Comparison of ENCODE assay signal across 6 cellular contexts in genomic region chr4:119255223-119255622, GRCh38. TPM values are rescaled to one million over a fixed set of nuclear protein-coding genes. Genes with fewer than 3 reads are reported as not detected.
A peak's percentile ranks its signal among the peaks of the same experiment; 100 is the strongest.
DNase-seq lines count a peak whose midpoint lies in the region; TF ChIP-seq lines count a peak whose summit lies in the region.
"Not testable (repeated sequence)": the region's sequence is repeated elsewhere in the genome, so short reads cannot be mapped to it uniquely, and the experiment has no call there.

No MANE protein-coding gene starts in this region.

- H3K9me3 Mint-ChIP-seq in endodermal cell; progenitor cell of endocrine pancreas (ENCODE audit: low read depth): not testable (repeated sequence)
- H3K9me3 Mint-ChIP-seq in nephron progenitor cell = peaks cover 29% of the 10 kb centered on the region

- H3K4me3 ChIP-seq in HEK293 (ENCODE audit: low read depth, low read length); endodermal cell (ENCODE audit: low read length); iPS-18a (ENCODE audit: low read length): not testable (repeated sequence)

- not testable (repeated sequence) for H3K9ac ChIP-seq in endodermal cell (ENCODE audit: extremely low read depth, low read length, poor library complexity, severe bottlenecking); iPS-18a (ENCODE audit: low read length)

- DNase-seq in amniotic epithelial cell (ENCODE audit: low read depth) (peak; percentile 23), endodermal cell (peak; percentile 85), nephron progenitor cell (peak; percentile 2)
- DNase-seq in progenitor cell of endocrine pancreas (ENCODE audit: low spot score, unreplicated experiment) = not testable (repeated sequence)

- H3K4me1 ChIP-seq in HEK293 (ENCODE audit: control insufficient read depth, insufficient read depth, low read length); endodermal cell (ENCODE audit: control insufficient read depth, insufficient read depth, low read length); iPS-18a (ENCODE audit: control insufficient read depth, low read depth, low read length): not testable (repeated sequence)

- H3K27me3 ChIP-seq in endodermal cell (ENCODE audit: control insufficient read depth, insufficient read depth, low read length, poor library complexity, severe bottlenecking); iPS-18a (ENCODE audit: control insufficient read depth, insufficient read depth, low read length): not testable (repeated sequence)

- peaks cover 19% of the 10 kb centered on the region for H3K4me1 Mint-ChIP-seq in endodermal cell
- H3K4me1 Mint-ChIP-seq in nephron progenitor cell; progenitor cell of endocrine pancreas (ENCODE audit: low read depth): not testable (repeated sequence)

- CTCF ChIA-PET in HEK293 (lab: Yijun Ruan, JAX) = not testable (repeated sequence)

- not testable (repeated sequence) for H3K27me3 Mint-ChIP-seq in endodermal cell (ENCODE audit: insufficient read depth); nephron progenitor cell (ENCODE audit: low read depth, poor library complexity); progenitor cell of endocrine pancreas

- 89 to 94% methylated on average over 6 to 10 of the region's 10 CpGs for WGBS in endodermal cell (ENCODE audit: insufficient coverage in 1 of 2, insufficient read length in 1 of 2), 2 experiments

- not testable (repeated sequence) for H3K4me3 Mint-ChIP-seq in endodermal cell; nephron progenitor cell; progenitor cell of endocrine pancreas (ENCODE audit: low read depth)

- H3K36me3 ChIP-seq in HEK293 (ENCODE audit: control insufficient read depth in 2 of 2, insufficient read depth in 1 of 2, low read length in 2 of 2) (peaks cover 8 to 46% of the 10 kb centered on the region in 2 experiments), endodermal cell (ENCODE audit: control insufficient read depth, insufficient read depth, low read length) (peaks cover 80% of the 10 kb centered on the region)
- not testable (repeated sequence) for H3K36me3 ChIP-seq in iPS-18a (ENCODE audit: control insufficient read depth, low read depth, low read length)

- not testable (repeated sequence) for H3K9me3 ChIP-seq in HEK293 (ENCODE audit: control insufficient read depth, insufficient read depth, low read depth, low read length); iPS-18a (ENCODE audit: control insufficient read depth, low read depth, low read length)
- H3K9me3 ChIP-seq in endodermal cell (ENCODE audit: control insufficient read depth, low read length) = peaks cover 19% of the 10 kb centered on the region

- not testable (repeated sequence) for TF ChIP-seq CTCF in HEK293 (tag by site-specific recombination; IDR thresholded peaks at IDR 0.05)
- TF ChIP-seq CTCF in endodermal cell (conservative IDR thresholded peaks at IDR 0.05) (peak; percentile 77), nephron progenitor cell (IDR thresholded peaks at IDR 0.05) (peak; percentile 12), progenitor cell of endocrine pancreas (IDR thresholded peaks at IDR 0.05; ENCODE audit: unreplicated experiment) (peak; percentile 19)

- not testable (repeated sequence) for H3K27ac Mint-ChIP-seq in endodermal cell, nephron progenitor cell, progenitor cell of endocrine pancreas

- H3K36me3 Mint-ChIP-seq in endodermal cell (ENCODE audit: low read depth) (peaks cover 85% of the 10 kb centered on the region), nephron progenitor cell (ENCODE audit: low read depth) (peaks cover 84% of the 10 kb centered on the region), progenitor cell of endocrine pancreas (ENCODE audit: insufficient read depth) (peaks cover 47% of the 10 kb centered on the region)

- not testable (repeated sequence) for H3K27ac ChIP-seq in HEK293 (ENCODE audit: extremely low read depth, low read depth, low read length); endodermal cell (ENCODE audit: low read depth, low read length)
- peak overlapping the region; percentile 24 for H3K27ac ChIP-seq in iPS-18a (ENCODE audit: low read length)

- POLR2A ChIA-PET in HEK293 (lab: Yijun Ruan, JAX) = not testable (repeated sequence)

TF ChIP-seq in HEK293, 187 proteins besides CTCF, POLR2A, EP300 and RAD21:
- TF ChIP-seq ZIC2 (tag by site-specific recombination; IDR thresholded peaks at IDR 0.05) = peak; percentile 75

RNA-seq across cellular contexts. Expression of gene USP53, which starts 42.7 kb away (rescaled TPM):
- 10 to 100 TPM; 32.6 to 60.8 TPM for total RNA-seq in endodermal cell
- polyA plus RNA-seq in endodermal cell (2013, experiment 1 of 2) = 10.2 TPM
- 10.1 TPM for polyA plus RNA-seq in endodermal cell (2013, experiment 2 of 2)
- total RNA-seq in progenitor cell of endocrine pancreas = 19.8 and 20.9 TPM in 2 replicates
